7 cellular contexts compared by ENCODE assay signal in the genomic region with DNA sequence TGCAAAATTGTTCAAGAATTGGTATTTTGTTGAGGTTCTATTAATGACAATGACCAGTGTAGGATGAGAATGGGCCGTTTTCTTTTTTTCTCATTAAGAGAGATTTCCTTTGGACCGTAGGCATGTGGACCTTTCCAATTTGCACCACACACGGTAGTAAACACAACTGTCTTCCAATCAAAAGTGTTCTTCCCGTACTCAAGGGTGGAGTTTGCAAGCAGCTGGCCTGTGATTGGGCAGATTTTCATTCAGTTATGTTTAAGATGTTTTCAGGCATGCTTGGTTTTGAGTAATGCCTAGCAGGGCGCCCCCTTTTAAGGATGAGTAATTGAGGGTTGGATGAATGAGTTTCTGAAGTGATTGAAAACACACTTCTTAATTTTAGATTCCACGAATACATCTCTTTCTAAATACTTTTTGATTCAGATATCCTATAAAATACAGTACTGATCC. TPM values are rescaled to one million over a fixed set of nuclear protein-coding genes. Genes with fewer than 3 reads are reported as not detected.
DNase-seq lines count a peak whose midpoint lies in the region; ATAC-seq, FAIRE-seq and TF ChIP-seq lines count a peak whose summit lies in the region.

No MANE protein-coding gene starts in this region.

- FAIRE-seq in small intestine (lab: Jason Lieb, UNC) = no peak

- DNase-seq in GM13977 (ENCODE audit: low spot score) (peak; percentile 77), Peyer's patch (peak in 2 of 3 donors; percentile 42 to 63), left cardiac atrium (peak; percentile 35), small intestine (peak; percentile 59), SHP77 (lab: John Stamatoyannopoulos, UW) (no peak)
- peak in 1 of 2 donors; percentile 66 for DNase-seq in activated naive CD4-positive, alpha-beta T cell treated with anti-CD3 and anti-CD28 coated beads, Interleukin-2, amount 50 U/mL, for 72 hours (ENCODE audit: low spot score in 2 of 2)

- ATAC-seq in HG02981 (IDR thresholded peaks at IDR 0.05; ENCODE audit: unreplicated experiment) = peak; percentile 44
- ATAC-seq in activated naive CD4-positive, alpha-beta T cell treated with anti-CD3 and anti-CD28 coated beads, Interleukin-2, amount 50 U/mL, for 72 hours = peak; percentile 74 to 76
- peak in 1 of 2 donors; percentile 31 for ATAC-seq in left cardiac atrium

- in situ Hi-C loops in GM13977 (cut with MboI; ENCODE audit: low pct_unique_long_range_greater_than_20kb, low sequenced_read_pairs, unreplicated experiment) = no loop called here

- H3K36me3 ChIP-seq in Peyer's patch = no peaks in the 10 kb centered on the region
- H3K36me3 ChIP-seq in small intestine (ENCODE audit: control insufficient read depth in 2 of 2, insufficient read depth in 2 of 2, low read length in 2 of 2) = no peaks in the 10 kb centered on the region

- H3K27ac Mint-ChIP-seq in activated naive CD4-positive, alpha-beta T cell treated with anti-CD3 and anti-CD28 coated beads, Interleukin-2, amount 50 U/mL, for 72 hours = peak overlapping the region; percentile 51 to 89

- H3K36me3 Mint-ChIP-seq in activated naive CD4-positive, alpha-beta T cell treated with anti-CD3 and anti-CD28 coated beads, Interleukin-2, amount 50 U/mL, for 72 hours = peaks cover 10% of the 10 kb centered on the region in 2 donors

- intact Hi-C loops in left cardiac atrium (cut with DNase I) = no loop called here

- H3K27me3 ChIP-seq in Peyer's patch = no peaks in the 10 kb centered on the region
- no peaks in the 10 kb centered on the region for H3K27me3 ChIP-seq in small intestine (ENCODE audit: control insufficient read depth in 2 of 2, insufficient read depth in 2 of 2, low read length in 2 of 2)

- peaks cover 0 to 24% (median 6%) of the 10 kb centered on the region in 4 donors for H3K4me1 ChIP-seq in Peyer's patch
- peaks cover 3 to 5% of the 10 kb centered on the region in 2 donors for H3K4me1 ChIP-seq in small intestine (ENCODE audit: control insufficient read depth in 2 of 2, insufficient read depth in 1 of 2, low read depth in 1 of 2, low read length in 1 of 2)

- peaks cover 0 to 4% (median 2%) of the 10 kb centered on the region in 4 donors for H3K9me3 ChIP-seq in Peyer's patch
- H3K9me3 ChIP-seq in small intestine (ENCODE audit: control insufficient read depth, low read depth) = no peaks in the 10 kb centered on the region

- H3K4me3 ChIP-seq in Peyer's patch = peak overlapping the region in 2 of 4 donors; percentile 92 to 100
- peak overlapping the region in 1 of 2 donors; percentile 99 for H3K4me3 ChIP-seq in small intestine (ENCODE audit: low read depth in 1 of 2, low read length in 2 of 2)

- H3K27ac ChIP-seq in Peyer's patch = peak overlapping the region in 1 of 4 donors; percentile 100
- H3K27ac ChIP-seq in small intestine (ENCODE audit: low read depth in 1 of 2, low read length in 1 of 2) = no peak overlapping the region

- peaks cover 7% of the 10 kb centered on the region in 2 donors for H3K9me3 Mint-ChIP-seq in activated naive CD4-positive, alpha-beta T cell treated with anti-CD3 and anti-CD28 coated beads, Interleukin-2, amount 50 U/mL, for 72 hours

- TF ChIP-seq CTCF in GM13977 (IDR thresholded peaks at IDR 0.05; ENCODE audit: extremely low read depth, insufficient read depth, missing control alignments) = no peak
- no peak for TF ChIP-seq CTCF in Peyer's patch (IDR thresholded peaks at IDR 0.05)

- WGBS in small intestine, 3 donors = 16 to 19% (median 17%) methylated on average over 6 of the region's 6 CpGs

- TF ChIP-seq POLR2A in Peyer's patch (IDR thresholded peaks at IDR 0.05) = no peak

RNA-seq across cellular contexts. Expression of a gene that starts 2.5 kb away (rescaled TPM):
- total RNA-seq in Peyer's patch (10 to 100 TPM; 55.3 to 85.2 (median 68.1) TPM), left cardiac atrium (10 to 100 TPM; 33.9 to 39.8 TPM)
- 10 to 100 TPM; 40.5 to 54.6 TPM for total RNA-seq in activated naive CD4-positive, alpha-beta T cell treated with anti-CD3 and anti-CD28 coated beads, Interleukin-2, amount 50 U/mL, for 72 hours
- 10 to 100 TPM; 18.6 to 26.8 (median 23.5) TPM for polyA plus RNA-seq in small intestine

RNA-seq across cellular contexts. Expression of a gene that starts 16.9 kb away (rescaled TPM):
- total RNA-seq in Peyer's patch (10 to 100 TPM; 19.1 to 22.1 (median 20.7) TPM), left cardiac atrium (10 to 100 TPM; 17.8 to 20.0 TPM)
- total RNA-seq in activated naive CD4-positive, alpha-beta T cell treated with anti-CD3 and anti-CD28 coated beads, Interleukin-2, amount 50 U/mL, for 72 hours = 10 to 100 TPM; 31.7 to 48.4 TPM
- polyA plus RNA-seq in small intestine = 10 to 100 TPM in 1 of 3 donors, 1 to 10 TPM in 2; 5.4 to 10.3 (median 6.7) TPM

RNA-seq across cellular contexts. Expression of a gene that starts 23.3 kb away (rescaled TPM):
- 1 to 10 TPM in 1 of 4 donors, under 1 TPM in 3; 0.88 to 4.1 (median 0.94) TPM for total RNA-seq in Peyer's patch
- 10 to 100 TPM; 19.1 to 30.5 TPM for total RNA-seq in activated naive CD4-positive, alpha-beta T cell treated with anti-CD3 and anti-CD28 coated beads, Interleukin-2, amount 50 U/mL, for 72 hours
- total RNA-seq in left cardiac atrium = under 1 TPM in 1 of 2 donors, not detected in 1; 0.21 TPM
- 1 to 10 TPM in 2 of 3 donors, under 1 TPM in 1; 0.54 to 8.8 (median 4.2) TPM for polyA plus RNA-seq in small intestine

Comparison
In these comparisons a context has a peak if more than half of its experiments do, and no peak if none do; other contexts are left out.
1. DNase-seq: peak in GM13977 (single experiment), Peyer's patch (2 of 3), left cardiac atrium (single experiment) and small intestine (single experiment); none in SHP77 (0 of 2).